In genomic region chr16:69724414-69724873, GRCh38 we compare ENCODE assay signal across 2 cellular contexts.
TF ChIP-seq lines count a peak whose summit lies in the region.

No MANE protein-coding gene starts in this region.

TF ChIP-seq in IMR-90, 13 proteins besides CTCF, POLR2A, EP300 and RAD21:
- no peak for TF ChIP-seq CHD1 (IDR thresholded peaks at IDR 0.05; ENCODE audit: low read depth, low read length)
- no peak for TF ChIP-seq NFE2L2 (IDR thresholded peaks at IDR 0.05; ENCODE audit: low read depth, low read length)
- TF ChIP-seq MAFK (IDR thresholded peaks at IDR 0.05; ENCODE audit: low read depth, low read length) = no peak
- TF ChIP-seq RFX5 (IDR thresholded peaks at IDR 0.05; ENCODE audit: low read depth, low read length) = no peak
- TF ChIP-seq SMC3 (IDR thresholded peaks at IDR 0.05; ENCODE audit: low read depth, low read length) = no peak
- TF ChIP-seq CEBPB (IDR thresholded peaks at IDR 0.05; ENCODE audit: low read depth, low read length) = no peak
- no peak for TF ChIP-seq MAZ (IDR thresholded peaks at IDR 0.05; ENCODE audit: borderline replicate concordance, low read depth, low read length)
- TF ChIP-seq USF2 (IDR thresholded peaks at IDR 0.05; ENCODE audit: low read depth, low read length) = no peak
- TF ChIP-seq FOS (IDR thresholded peaks at IDR 0.05; ENCODE audit: low read depth, low read length) = no peak
- no peak for TF ChIP-seq ELK1 (IDR thresholded peaks at IDR 0.05; ENCODE audit: borderline replicate concordance, low read depth, low read length)
- no peak for TF ChIP-seq MXI1 (IDR thresholded peaks at IDR 0.05; ENCODE audit: borderline replicate concordance, low read depth, low read length)
- no peak for TF ChIP-seq RCOR1 (IDR thresholded peaks at IDR 0.05; ENCODE audit: insufficient replicate concordance, low read length)
- no peak for TF ChIP-seq BHLHE40 (IDR thresholded peaks at IDR 0.05; ENCODE audit: low read depth, low read length)
TF ChIP-seq in IMR-90: peak in this region for 0.

TF ChIP-seq in GM12891, 5 proteins besides CTCF, POLR2A, EP300 and RAD21:
- TF ChIP-seq TAF1 (IDR thresholded peaks at IDR 0.05; ENCODE audit: low read depth, low read length) = no peak
- TF ChIP-seq POLR2AphosphoS5 (IDR thresholded peaks at IDR 0.05; ENCODE audit: low read depth, low read length) = no peak
- TF ChIP-seq PAX5 (IDR thresholded peaks at IDR 0.05; ENCODE audit: insufficient read depth, low read length, severe bottlenecking) = no peak
- no peak for TF ChIP-seq SPI1 (IDR thresholded peaks at IDR 0.05; ENCODE audit: low read depth, low read length)
- no peak for TF ChIP-seq POU2F2 (IDR thresholded peaks at IDR 0.05; ENCODE audit: low read depth, low read length)
